ENCODE assay signal across 8 cellular contexts in genomic region chr16:47258874-47259461, GRCh38.
DNase-seq lines count a peak whose midpoint lies in the region; ATAC-seq and TF ChIP-seq lines count a peak whose summit lies in the region.

No MANE protein-coding gene starts in this region.

- no peak overlapping the region for H3K27ac ChIP-seq in tibial nerve

- peaks cover 6% of the 10 kb centered on the region; the same call in 1 of the 2 replicates for H3K36me3 ChIP-seq in HAP-1 (replicated peaks)
- H3K36me3 ChIP-seq in tibial nerve: peaks cover 0 to 42% (median 0%) of the 10 kb centered on the region in 3 donors

- H3K4me1 ChIP-seq in HAP-1 (peaks cover 12% of the 10 kb centered on the region), tibial nerve (no peaks in the 10 kb centered on the region)

- DNase-seq in NCI-H748 (lab: John Stamatoyannopoulos, UW; ENCODE audit: unreplicated experiment) (peak; percentile 4), NCI-H748 treated with DMSO at 0.1 percent for 48 hours (lab: John Stamatoyannopoulos, UW) (no peak), HAP-1 (ENCODE audit: low spot score in 2 of 2) (peak; percentile 53 to 60), RKO (ENCODE audit: low spot score) (peak; percentile 43), fibroblast of the aortic adventitia (ENCODE audit: low read depth) (peak; percentile 20), tibial nerve (ENCODE audit: low spot score in 2 of 2) (no peak), cerebellar nuclear complex (lab: John Stamatoyannopoulos, UW) (no peak)

- in situ Hi-C loops in HAP-1 (cut with MboI; ENCODE audit: low sequenced_read_pairs): no loop called here

- TF ChIP-seq POLR2A in tibial nerve (IDR thresholded peaks at IDR 0.05): no peak

- no peak for TF ChIP-seq EP300 in tibial nerve (IDR thresholded peaks at IDR 0.05)

- H3K4me3 ChIP-seq in HAP-1 (no peak overlapping the region), fibroblast of the aortic adventitia (ENCODE audit: low read depth, low read length) (no peak overlapping the region), tibial nerve (no peak overlapping the region)

- TF ChIP-seq CTCF in fibroblast of the aortic adventitia (IDR thresholded peaks at IDR 0.05; ENCODE audit: insufficient read depth, low read length) (peak; percentile 80), tibial nerve (IDR thresholded peaks at IDR 0.05) (peak in 3 of 5 experiments; percentile 29 to 37 (median 35))

- 65 to 76% methylated on average over 2 of the region's 2 CpGs for WGBS in tibial nerve, 2 donors

- no peak for ATAC-seq in HG03108 (IDR thresholded peaks at IDR 0.05; ENCODE audit: unreplicated experiment)

- H3K27me3 ChIP-seq in HAP-1 (ENCODE audit: low read depth) (no peaks in the 10 kb centered on the region), tibial nerve (no peaks in the 10 kb centered on the region)

- H3K9me3 ChIP-seq in HAP-1 (no peaks in the 10 kb centered on the region), tibial nerve (no peaks in the 10 kb centered on the region)

Comparison
In these comparisons a context has a peak if more than half of its experiments do, and no peak if none do; other contexts are left out.
1. DNase-seq: peak in NCI-H748 (single experiment), HAP-1 (2 of 2), RKO (single experiment) and fibroblast of the aortic adventitia (single experiment); none in NCI-H748 treated with DMSO at 0.1 percent for 48 hours (single experiment), tibial nerve (0 of 2) and cerebellar nuclear complex (0 of 2).